In the genomic region with DNA sequence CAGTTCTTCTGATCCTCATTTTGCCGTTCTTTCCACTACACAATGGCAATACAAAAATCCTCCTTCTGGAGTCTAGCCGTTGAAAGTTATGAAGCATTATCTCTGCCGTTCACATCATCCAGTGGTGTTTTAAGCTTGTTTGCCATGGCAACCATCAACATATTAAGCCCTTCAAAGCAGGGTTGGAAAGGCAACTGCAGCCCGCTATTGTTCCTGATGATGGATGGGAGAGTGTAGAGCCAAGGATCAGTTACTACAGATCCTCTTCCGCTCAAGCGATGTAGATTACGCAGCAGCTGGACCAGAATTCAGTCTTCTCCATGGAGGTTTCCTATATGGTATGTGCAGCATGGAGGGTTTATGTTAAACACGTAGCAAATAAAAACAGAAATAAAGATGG, we compare ENCODE assay signal across 30 cellular contexts.
"Had no signal": no experiment of that assay in that cellular context is flagged by ENCODE, and none has a peak within 500 bp of the region (broad histone marks: within the 10 kb centered on the region; RNA-seq: fewer than 3 reads in every experiment).

No MANE protein-coding gene starts in this region.

- H3K36me3 ChIP-seq: esophagus squamous epithelium, neural progenitor cell, sigmoid colon, stomach, thyroid gland, upper lobe of left lung, vagina, WERI-Rb-1 had no signal

- H3K4me3 ChIP-seq: esophagus squamous epithelium, neural progenitor cell, psoas muscle, sigmoid colon, stomach, thyroid gland, upper lobe of left lung, vagina had no signal

- H3K4me1 ChIP-seq: esophagus squamous epithelium, parathyroid adenoma, psoas muscle, sigmoid colon, stomach, thyroid gland, upper lobe of left lung, vagina had no signal

- H3K27me3 ChIP-seq: esophagus squamous epithelium, neural progenitor cell, sigmoid colon, thyroid gland, upper lobe of left lung, vagina had no signal

- H3K27ac ChIP-seq: esophagus squamous epithelium, neural progenitor cell, parathyroid adenoma, psoas muscle, sigmoid colon, stomach, thyroid gland, upper lobe of left lung, vagina, WERI-Rb-1 had no signal

- DNase-seq: activated CD4-positive, alpha-beta memory T cell treated with anti-CD3 and anti-CD28 coated beads, Interleukin-2, amount 10 ng/mL, durations not matched to agents 7 days and 5 days; activated CD4-positive, alpha-beta T cell treated with anti-CD3 and anti-CD28 coated beads for 48 hours; activated CD8-positive, alpha-beta memory T cell treated with anti-CD3 and anti-CD28 coated beads, Interleukin-2, amount 50 U/mL, for 48 hours; activated gamma-delta T cell; activated naive CD4-positive, alpha-beta T cell treated with anti-CD3 and anti-CD28 coated beads, Interleukin-2, amount 10 ng/mL, durations not matched to agents 7 days and 5 days; activated naive CD8-positive, alpha-beta T cell treated with anti-CD3 and anti-CD28 coated beads, Interleukin-2, amount 10 ng/mL, durations not matched to agents 7 days and 5 days; activated T-cell treated with anti-CD3 and anti-CD28 coated beads, Interleukin-2, amount 50 U/mL, for 24 hours; amniotic stem cell; central memory CD4-positive, alpha-beta T cell; esophagus squamous epithelium; head of caudate nucleus; hippocampal formation; left cardiac atrium; mammary epithelial cell; naive thymus-derived CD4-positive, alpha-beta T cell; occipital lobe; psoas muscle; sigmoid colon; small intestine; stimulated activated CD4-positive, alpha-beta T cell treated with anti-CD3 and anti-CD28 coated beads, Interleukin-1b, Interleukin-23, amount 100 ng/mL, for 48 hours; stimulated activated CD4-positive, alpha-beta T cell treated with anti-CD3 and anti-CD28 coated beads, Interleukin-4, amount 100 ng/mL, for 4 hours; stimulated activated CD8-positive, alpha-beta memory T cell treated with anti-CD3 and anti-CD28 coated beads, Interleukin-4, amount 100 ng/mL, for 48 hours; stomach; T1000; thyroid gland; upper lobe of left lung; WERI-Rb-1 had no signal

- H3K9me3 ChIP-seq: esophagus squamous epithelium, psoas muscle, sigmoid colon, stomach, thyroid gland, upper lobe of left lung, vagina had no signal
